ENCODE assay signal across 8 cellular contexts in the genomic region with DNA sequence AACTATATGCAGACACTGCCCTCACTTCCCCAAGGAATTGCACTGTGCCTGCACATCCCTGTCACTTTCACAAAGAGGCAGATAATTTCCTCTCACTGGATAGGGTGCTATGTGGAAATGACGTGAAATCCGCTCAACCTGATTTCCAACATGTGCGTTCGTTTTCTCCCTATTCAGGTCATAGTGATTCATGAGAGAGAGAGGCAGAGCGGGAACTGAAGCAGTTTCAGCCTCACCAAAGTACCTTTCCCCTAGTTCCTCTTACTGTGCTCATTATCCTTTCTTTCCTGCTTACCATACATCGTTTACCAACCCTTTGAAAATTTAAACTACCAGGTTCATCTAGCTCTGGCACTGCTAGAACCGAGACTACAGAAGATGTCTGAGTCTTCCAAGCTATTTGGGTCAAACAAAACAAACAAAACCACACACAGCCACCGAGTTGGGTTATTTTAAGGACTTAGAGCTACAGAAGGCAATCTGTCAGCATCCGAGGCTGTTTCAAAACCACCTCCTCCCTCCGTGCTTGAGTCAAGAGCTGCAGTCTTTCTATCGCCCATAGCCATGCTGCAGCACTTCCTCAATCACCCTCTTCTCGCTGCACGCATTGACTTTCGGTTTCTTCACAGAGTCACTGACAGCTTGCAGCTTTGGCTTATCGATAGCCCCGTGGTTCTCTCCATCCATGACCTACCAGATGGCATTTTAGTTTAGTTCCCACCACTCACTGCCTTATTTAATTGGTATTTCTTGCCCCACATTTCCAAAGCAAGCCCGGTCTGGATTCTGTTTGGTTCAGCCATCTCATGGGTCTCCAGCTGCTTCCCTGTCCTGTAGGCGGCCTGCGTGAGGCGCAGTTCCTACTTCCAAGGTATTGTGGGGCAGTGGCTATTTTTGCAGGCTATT.
DNase-seq lines count a peak whose midpoint lies in the region; ATAC-seq and TF ChIP-seq lines count a peak whose summit lies in the region.

No MANE protein-coding gene starts in this region.

- peak overlapping the region; percentile 77 to 91 for H3K4me3 ChIP-seq in aorta (ENCODE audit: low read length in 2 of 2)

- peak; percentile 59 for TF ChIP-seq POLR2A in erythroblast (IDR thresholded peaks at IDR 0.05; ENCODE audit: low read length)

- DNase-seq in NK-92 treated with Interleukin-12 subunit alpha and Interleukin-12 subunit beta, amount 100 ng/mL, for 24 hours (lab: John Stamatoyannopoulos, UW), result peak; percentile 38
- no peak for DNase-seq in NK-92 (lab: John Stamatoyannopoulos, UW; ENCODE audit: unreplicated experiment)
- peak; percentile 45 for DNase-seq in NCI-H2227 (lab: John Stamatoyannopoulos, UW; ENCODE audit: unreplicated experiment)
- DNase-seq in activated CD4-positive, alpha-beta T cell treated with anti-CD3 and anti-CD28 coated beads, Interleukin-2, amount 50 U/mL, for 48 hours, result peak; percentile 55 to 67
- DNase-seq in erythroblast (lab: John Stamatoyannopoulos, UW), result peak; percentile 77 to 86
- peak; percentile 8 for DNase-seq in pulmonary artery endothelial cell (ENCODE audit: low read depth, low spot score)
- peak; percentile 73 to 81 for DNase-seq in aorta

- 10 to 23% methylated on average over 20 of the region's 20 CpGs for WGBS in aorta, 2 donors

- peaks cover 0 to 2% of the 10 kb centered on the region in 2 donors for H3K4me1 ChIP-seq in aorta (ENCODE audit: control insufficient read depth in 1 of 2, insufficient read depth in 2 of 2, low read length in 2 of 2)

- ATAC-seq in HG03025 (IDR thresholded peaks at IDR 0.05; ENCODE audit: low FRiP score, unreplicated experiment) (peak; percentile 96), aorta (ENCODE audit: low FRiP score) (peak; percentile 77)

- intact Hi-C loops in aorta (cut with DNase I), result loop anchor here in 1 of 2 donors (5.0 kb wide), 1 partner anchor 1393 kb away; no protein-coding TSS in a partner anchor

- H3K36me3 ChIP-seq in aorta (ENCODE audit: control insufficient read depth in 1 of 2, insufficient read depth in 2 of 2, low read length in 1 of 2), result no peaks in the 10 kb centered on the region

- H3K9me3 ChIP-seq in aorta (ENCODE audit: control insufficient read depth, low read length), result no peaks in the 10 kb centered on the region

- no peaks in the 10 kb centered on the region for H3K27me3 ChIP-seq in aorta (ENCODE audit: control insufficient read depth in 1 of 2, insufficient read depth in 2 of 2, low read length in 1 of 2)

- H3K27ac ChIP-seq in aorta (ENCODE audit: low read depth in 1 of 2, low read length in 2 of 2), result peak overlapping the region in 1 of 2 donors; percentile 26
